ENCODE assay signal across 13 cellular contexts in the genomic region with DNA sequence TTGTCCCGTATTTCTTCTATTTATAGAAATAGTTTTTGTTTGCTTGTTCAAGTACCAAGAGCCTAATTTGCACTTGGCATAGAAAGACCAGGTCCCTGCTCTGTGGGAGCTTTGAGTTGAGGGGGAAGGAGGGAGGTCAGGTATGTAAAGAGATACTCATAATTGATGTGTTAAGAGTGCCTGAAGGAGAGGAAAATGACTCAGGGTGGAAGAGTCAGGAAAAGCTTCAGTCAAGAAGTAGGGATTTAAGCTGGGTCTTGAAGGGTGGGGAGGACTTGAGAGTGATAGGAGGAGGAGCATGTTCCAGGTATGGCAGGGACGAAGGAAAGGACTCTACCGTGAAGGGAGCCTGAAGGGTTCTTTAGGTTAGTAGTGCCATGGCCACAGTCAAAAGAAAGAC. TPM values are rescaled to one million over a fixed set of nuclear protein-coding genes. Genes with fewer than 3 reads are reported as not detected.
DNase-seq lines count a peak whose midpoint lies in the region; ATAC-seq lines count a peak whose summit lies in the region.
"Had no signal": no experiment of that assay in that cellular context is flagged by ENCODE, and none has a peak within 500 bp of the region (broad histone marks: within the 10 kb centered on the region; RNA-seq: fewer than 3 reads in every experiment).

No MANE protein-coding gene starts in this region.

- DNase-seq in NCI-H2107 treated with DMSO at 0.1 percent for 48 hours (lab: John Stamatoyannopoulos, UW; ENCODE audit: unreplicated experiment) = peak; percentile 20
- DNase-seq in NCI-H2107 (lab: John Stamatoyannopoulos, UW) = no peak
- peak; percentile 9 for DNase-seq in ELR (ENCODE audit: low read depth)
- DNase-seq in activated naive CD8-positive, alpha-beta T cell treated with anti-CD3 and anti-CD28 coated beads, Interleukin-2, amount 50 U/mL, for 24 hours = no peak
- no peak for DNase-seq in naive B cell
- DNase-seq in NCI-H82 treated with DMSO at 0.1 percent for 48 hours (lab: John Stamatoyannopoulos, UW; ENCODE audit: unreplicated experiment) = no peak
- DNase-seq: 8988T; GF-D8; KBM-7; stimulated activated CD4-positive, alpha-beta T cell treated with anti-CD3 and anti-CD28 coated beads, Interleukin-15, amount 100 ng/mL, for 24 hours had no signal

- no peaks in the 10 kb centered on the region for H3K27me3 Mint-ChIP-seq in activated naive CD8-positive, alpha-beta T cell treated with anti-CD3 and anti-CD28 coated beads, Interleukin-2, amount 50 U/mL, for 24 hours
- no peaks in the 10 kb centered on the region for H3K27me3 Mint-ChIP-seq in naive B cell

- no peak for ATAC-seq in activated naive CD8-positive, alpha-beta T cell treated with anti-CD3 and anti-CD28 coated beads, Interleukin-2, amount 50 U/mL, for 24 hours
- ATAC-seq in naive B cell (ENCODE audit: low read depth in 2 of 2) = no peak
- no peak for ATAC-seq in GM18858 (IDR thresholded peaks at IDR 0.05; ENCODE audit: unreplicated experiment)
- no peak for ATAC-seq in GM18861 (IDR thresholded peaks at IDR 0.05; ENCODE audit: unreplicated experiment)
- ATAC-seq: esophagus mucosa had no signal

- peaks cover 35% of the 10 kb centered on the region for H3K36me3 Mint-ChIP-seq in activated naive CD8-positive, alpha-beta T cell treated with anti-CD3 and anti-CD28 coated beads, Interleukin-2, amount 50 U/mL, for 24 hours (ENCODE audit: low read depth)
- peaks cover 0 to 7% of the 10 kb centered on the region in 2 donors for H3K36me3 Mint-ChIP-seq in naive B cell

- peaks cover 4% of the 10 kb centered on the region for H3K4me1 Mint-ChIP-seq in activated naive CD8-positive, alpha-beta T cell treated with anti-CD3 and anti-CD28 coated beads, Interleukin-2, amount 50 U/mL, for 24 hours
- H3K4me1 Mint-ChIP-seq in naive B cell = peaks cover 8 to 26% (median 11%) of the 10 kb centered on the region in 3 donors

- no peaks in the 10 kb centered on the region for H3K9me3 Mint-ChIP-seq in activated naive CD8-positive, alpha-beta T cell treated with anti-CD3 and anti-CD28 coated beads, Interleukin-2, amount 50 U/mL, for 24 hours
- H3K9me3 Mint-ChIP-seq in naive B cell = no peaks in the 10 kb centered on the region

- no peak overlapping the region for H3K4me3 Mint-ChIP-seq in activated naive CD8-positive, alpha-beta T cell treated with anti-CD3 and anti-CD28 coated beads, Interleukin-2, amount 50 U/mL, for 24 hours
- no peak overlapping the region for H3K4me3 Mint-ChIP-seq in naive B cell

- H3K27ac Mint-ChIP-seq in activated naive CD8-positive, alpha-beta T cell treated with anti-CD3 and anti-CD28 coated beads, Interleukin-2, amount 50 U/mL, for 24 hours = peak overlapping the region; percentile 81
- H3K27ac Mint-ChIP-seq in naive B cell = peak overlapping the region; percentile 5 to 76 (median 10)

RNA-seq across cellular contexts. Expression of gene RBX1, which starts 9.0 kb away (rescaled TPM):
- 100 to 1,000 TPM in 5 of 6 donors, 10 to 100 TPM in 1; 92.5 to 178 (median 151) TPM for polyA plus RNA-seq in naive B cell (ENCODE audit: low read depth in 6 of 6)

Comparison
In these comparisons a context has a peak if more than half of its experiments do, and no peak if none do; other contexts are left out.
1. DNase-seq: peak in NCI-H2107 treated with DMSO at 0.1 percent for 48 hours (single experiment) and ELR (single experiment); none in NCI-H2107 (single experiment), activated naive CD8-positive, alpha-beta T cell treated with anti-CD3 and anti-CD28 coated beads, Interleukin-2, amount 50 U/mL, for 24 hours (single experiment), naive B cell (single experiment) and NCI-H82 treated with DMSO at 0.1 percent for 48 hours (single experiment).